3 cellular contexts compared by ENCODE assay signal in the genomic region with DNA sequence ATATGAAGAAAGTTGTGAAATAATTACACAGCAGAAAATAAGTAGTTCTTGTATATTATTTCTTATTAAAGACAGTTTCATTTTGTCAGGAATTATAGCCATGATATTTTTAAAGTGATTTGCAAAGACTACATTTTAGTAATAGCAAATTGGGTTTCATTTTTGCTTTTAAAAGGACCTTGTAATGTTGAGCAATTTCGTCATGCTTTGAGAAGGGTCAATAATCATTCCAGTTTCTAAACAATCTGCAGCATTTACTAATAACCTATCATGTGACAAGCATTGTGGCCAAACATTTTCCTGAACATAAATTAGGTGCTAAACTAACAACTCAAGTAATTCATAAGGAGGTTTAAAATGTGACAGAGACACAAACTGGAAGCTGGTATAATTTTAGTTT.
TF ChIP-seq lines count a peak whose summit lies in the region.

No MANE protein-coding gene starts in this region.

TF ChIP-seq in liver, 16 proteins besides CTCF, POLR2A, EP300 and RAD21:
- no peak for TF ChIP-seq GABPA (IDR thresholded peaks at IDR 0.05 in 1 of 2, conservative IDR thresholded peaks at IDR 0.05 in 1 of 2)
- no peak for TF ChIP-seq ZBTB33 (IDR thresholded peaks at IDR 0.05)
- no peak for TF ChIP-seq FOXA1 (IDR thresholded peaks at IDR 0.05)
- TF ChIP-seq TAF1 (conservative IDR thresholded peaks at IDR 0.05) = no peak
- TF ChIP-seq HNF4A (conservative IDR thresholded peaks at IDR 0.05) = peak; percentile 59 to 63
- no peak for TF ChIP-seq REST (IDR thresholded peaks at IDR 0.05)
- no peak for TF ChIP-seq YY1 (IDR thresholded peaks at IDR 0.05)
- TF ChIP-seq EGR1 (IDR thresholded peaks at IDR 0.05; ENCODE audit: low read depth in 2 of 2) = no peak
- peak; percentile 33 for TF ChIP-seq SP1 (IDR thresholded peaks at IDR 0.05)
- no peak for TF ChIP-seq HNF4G (IDR thresholded peaks at IDR 0.05)
- TF ChIP-seq NR2F2 (IDR thresholded peaks at IDR 0.05) = no peak
- TF ChIP-seq JUND (IDR thresholded peaks at IDR 0.05) = no peak
- peak; percentile 89 for TF ChIP-seq ATF3 (IDR thresholded peaks at IDR 0.05)
- TF ChIP-seq FOXA2 (IDR thresholded peaks at IDR 0.05) = no peak
- TF ChIP-seq MAX (IDR thresholded peaks at IDR 0.05) = no peak
- TF ChIP-seq RXRA (IDR thresholded peaks at IDR 0.05) = peak in 1 of 2 donors; percentile 12
TF ChIP-seq in liver: peak in this region for 4.

TF ChIP-seq in HepG2, 621 proteins besides CTCF, POLR2A, EP300 and RAD21:
- no peak for TF ChIP-seq ZBTB21 (CRISPR knock-in tag; IDR thresholded peaks at IDR 0.05)
- no peak for TF ChIP-seq CEBPB (IDR thresholded peaks at IDR 0.05; ENCODE audit: borderline replicate concordance, low read depth, low read length)
- no peak for TF ChIP-seq ZNF382 (CRISPR knock-in tag; IDR thresholded peaks at IDR 0.05; ENCODE audit: borderline replicate concordance)
- TF ChIP-seq SOX5 (CRISPR knock-in tag; IDR thresholded peaks at IDR 0.05; ENCODE audit: borderline replicate concordance) = no peak
- TF ChIP-seq MEIS2 (CRISPR knock-in tag; IDR thresholded peaks at IDR 0.05) = no peak
- TF ChIP-seq, protein P1, sequence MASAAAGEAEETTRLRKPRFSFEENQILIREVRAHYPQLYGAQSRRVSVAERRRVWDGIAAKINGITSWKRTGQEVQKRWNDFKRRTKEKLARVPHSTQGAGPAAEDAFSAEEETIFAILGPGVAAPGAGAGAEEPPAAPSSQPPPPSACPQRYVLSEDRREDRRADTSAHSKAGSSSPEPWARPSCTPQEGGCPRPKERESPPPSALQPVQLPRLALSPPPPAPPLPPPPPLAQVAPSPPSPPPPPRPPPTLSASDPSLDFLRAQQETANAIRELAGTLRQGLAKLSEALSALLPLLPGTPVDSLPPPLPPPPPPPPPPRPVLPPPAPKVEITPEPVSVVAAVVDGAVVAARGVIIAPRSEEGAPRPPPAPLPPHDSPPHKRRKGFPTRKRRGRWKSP (CRISPR knock-in tag; IDR thresholded peaks at IDR 0.05) = no peak
- TF ChIP-seq, protein P2, sequence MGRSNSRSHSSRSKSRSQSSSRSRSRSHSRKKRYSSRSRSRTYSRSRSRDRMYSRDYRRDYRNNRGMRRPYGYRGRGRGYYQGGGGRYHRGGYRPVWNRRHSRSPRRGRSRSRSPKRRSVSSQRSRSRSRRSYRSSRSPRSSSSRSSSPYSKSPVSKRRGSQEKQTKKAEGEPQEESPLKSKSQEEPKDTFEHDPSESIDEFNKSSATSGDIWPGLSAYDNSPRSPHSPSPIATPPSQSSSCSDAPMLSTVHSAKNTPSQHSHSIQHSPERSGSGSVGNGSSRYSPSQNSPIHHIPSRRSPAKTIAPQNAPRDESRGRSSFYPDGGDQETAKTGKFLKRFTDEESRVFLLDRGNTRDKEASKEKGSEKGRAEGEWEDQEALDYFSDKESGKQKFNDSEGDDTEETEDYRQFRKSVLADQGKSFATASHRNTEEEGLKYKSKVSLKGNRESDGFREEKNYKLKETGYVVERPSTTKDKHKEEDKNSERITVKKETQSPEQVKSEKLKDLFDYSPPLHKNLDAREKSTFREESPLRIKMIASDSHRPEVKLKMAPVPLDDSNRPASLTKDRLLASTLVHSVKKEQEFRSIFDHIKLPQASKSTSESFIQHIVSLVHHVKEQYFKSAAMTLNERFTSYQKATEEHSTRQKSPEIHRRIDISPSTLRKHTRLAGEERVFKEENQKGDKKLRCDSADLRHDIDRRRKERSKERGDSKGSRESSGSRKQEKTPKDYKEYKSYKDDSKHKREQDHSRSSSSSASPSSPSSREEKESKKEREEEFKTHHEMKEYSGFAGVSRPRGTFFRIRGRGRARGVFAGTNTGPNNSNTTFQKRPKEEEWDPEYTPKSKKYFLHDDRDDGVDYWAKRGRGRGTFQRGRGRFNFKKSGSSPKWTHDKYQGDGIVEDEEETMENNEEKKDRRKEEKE (IDR thresholded peaks at IDR 0.05) = no peak
- TF ChIP-seq HBP1 (CRISPR knock-in tag; IDR thresholded peaks at IDR 0.05; ENCODE audit: low read depth) = no peak

TF ChIP-seq in GM12878, 131 proteins besides CTCF, POLR2A, EP300 and RAD21:
- TF ChIP-seq ATF7 (IDR thresholded peaks at IDR 0.05; ENCODE audit: low read depth) = peak; percentile 34; the same call in 1 of the 2 replicates
- no peak for TF ChIP-seq ZSCAN29 (IDR thresholded peaks at IDR 0.05)
- no peak for TF ChIP-seq ZZZ3 (IDR thresholded peaks at IDR 0.05; ENCODE audit: control insufficient read depth, insufficient read length, low read depth)
- TF ChIP-seq RAD51 (IDR thresholded peaks at IDR 0.05) = peak; percentile 56; the same call in 1 of the 2 replicates
- TF ChIP-seq CREB1 (IDR thresholded peaks at IDR 0.05; ENCODE audit: low read depth) = 0 out of 2 replicates have a peak, but pooled peaks have one; percentile 18
